8 cellular contexts compared by ENCODE assay signal in genomic region chr15:90142216-90143175, GRCh38. TPM values are rescaled to one million over a fixed set of nuclear protein-coding genes. Genes with fewer than 3 reads are reported as not detected.
DNase-seq lines count a peak whose midpoint lies in the region; ATAC-seq and TF ChIP-seq lines count a peak whose summit lies in the region.

No MANE protein-coding gene starts in this region.

- TF ChIP-seq CTCF in heart left ventricle (IDR thresholded peaks at IDR 0.05) (no peak), type B pancreatic cell (conservative IDR thresholded peaks at IDR 0.05) (no peak)

- intact Hi-C loops in left ventricle myocardium superior (cut with micrococcal nuclease), result no loop called here
- intact Hi-C loops in heart left ventricle (cut with DNase I), result loop anchor here in 1 of 10 donors (10.0 kb wide), 1 partner anchor 142 kb away; no protein-coding TSS in a partner anchor

- DNase-seq in left ventricle myocardium superior (peak; percentile 16), heart left ventricle (no peak), memory B cell (ENCODE audit: low spot score in 2 of 2) (no peak), type B pancreatic cell (ENCODE audit: extremely low spot score, unreplicated experiment) (no peak), AG08395 (ENCODE audit: low spot score) (no peak), GOT3 (lab: John Stamatoyannopoulos, UW) (no peak)
- DNase-seq in activated CD8-positive, alpha-beta memory T cell treated with anti-CD3 and anti-CD28 coated beads, Interleukin-2, amount 50 U/mL, for 4 hours, result peak; percentile 57

- H3K4me3 Mint-ChIP-seq in memory B cell (no peak overlapping the region), type B pancreatic cell (no peak overlapping the region)

- H3K4me1 ChIP-seq in heart left ventricle, result peaks cover 0 to 12% (median 4%) of the 10 kb centered on the region in 12 donors

- no peaks in the 10 kb centered on the region for H3K36me3 ChIP-seq in heart left ventricle

- no peak for ATAC-seq in left ventricle myocardium superior
- ATAC-seq in heart left ventricle, result no peak
- ATAC-seq in memory B cell (ENCODE audit: low read depth), result peak; percentile 46
- ATAC-seq in HG02763 (IDR thresholded peaks at IDR 0.05; ENCODE audit: unreplicated experiment), result no peak

- H3K27ac Mint-ChIP-seq in memory B cell, result no peak overlapping the region
- peak overlapping the region; percentile 58 for H3K27ac Mint-ChIP-seq in type B pancreatic cell

- no peak overlapping the region for H3K4me3 ChIP-seq in heart left ventricle

- H3K4me1 Mint-ChIP-seq in memory B cell (peaks cover 2% of the 10 kb centered on the region), type B pancreatic cell (ENCODE audit: unreplicated experiment) (peaks cover 6% of the 10 kb centered on the region)

- no peaks in the 10 kb centered on the region for H3K9me3 Mint-ChIP-seq in memory B cell
- H3K9me3 Mint-ChIP-seq in type B pancreatic cell, result no peaks in the 10 kb centered on the region

- no peaks in the 10 kb centered on the region for H3K27me3 ChIP-seq in heart left ventricle

- 81 to 85% (median 82%) methylated on average over 21 of the region's 21 CpGs for WGBS in heart left ventricle, 4 donors

- H3K27me3 Mint-ChIP-seq in memory B cell (peaks cover 10% of the 10 kb centered on the region), type B pancreatic cell (no peaks in the 10 kb centered on the region)

- peak overlapping the region in 4 of 12 donors; percentile 25 to 71 (median 44) for H3K27ac ChIP-seq in heart left ventricle

- no peaks in the 10 kb centered on the region for H3K36me3 Mint-ChIP-seq in memory B cell
- H3K36me3 Mint-ChIP-seq in type B pancreatic cell, result no peaks in the 10 kb centered on the region

- H3K9me3 ChIP-seq in heart left ventricle, result no peaks in the 10 kb centered on the region

- TF ChIP-seq POLR2A in heart left ventricle (IDR thresholded peaks at IDR 0.05), result no peak

RNA-seq across cellular contexts. Expression of gene IDH2, which starts 40.2 kb away (rescaled TPM):
- total RNA-seq in left ventricle myocardium superior, result 1,172 TPM
- 1,000 to 10,000 TPM in 2 of 9 donors, 100 to 1,000 TPM in 7; 573 to 1,258 (median 787) TPM for total RNA-seq in heart left ventricle
- 100 to 1,000 TPM; 366 to 619 TPM for polyA plus RNA-seq in heart left ventricle
- total RNA-seq in type B pancreatic cell (ENCODE audit: low replicate concordance), result 225 and 247 TPM in 2 replicates

RNA-seq across cellular contexts. Expression of gene SEMA4B, which starts 58.6 kb away (rescaled TPM):
- total RNA-seq in left ventricle myocardium superior (23.9 TPM), heart left ventricle (100 to 1,000 TPM in 1 of 9 donors, 10 to 100 TPM in 8; 14.8 to 105 (median 21.0) TPM), type B pancreatic cell (ENCODE audit: low replicate concordance) (28.0 and 28.9 TPM in 2 replicates)
- polyA plus RNA-seq in heart left ventricle, result 10 to 100 TPM; 13.8 to 36.3 TPM

Comparison
In these comparisons a context has a peak if more than half of its experiments do, and no peak if none do; other contexts are left out.
1. DNase-seq: peak in left ventricle myocardium superior (single experiment) and activated CD8-positive, alpha-beta memory T cell treated with anti-CD3 and anti-CD28 coated beads, Interleukin-2, amount 50 U/mL, for 4 hours (single experiment); none in heart left ventricle (0 of 5), memory B cell (0 of 2), type B pancreatic cell (single experiment), AG08395 (single experiment) and GOT3 (single experiment).